In genomic region chr3:139558351-139559170, GRCh38 we compare ENCODE assay signal across 16 cellular contexts. TPM values are rescaled to one million over a fixed set of nuclear protein-coding genes. Genes with fewer than 3 reads are reported as not detected.
DNase-seq lines count a peak whose midpoint lies in the region; ATAC-seq, FAIRE-seq and TF ChIP-seq lines count a peak whose summit lies in the region.
"Had no signal": no experiment of that assay in that cellular context is flagged by ENCODE, and none has a peak within 500 bp of the region (broad histone marks: within the 10 kb centered on the region; RNA-seq: fewer than 3 reads in every experiment).

No MANE protein-coding gene starts in this region.

- CTCF ChIA-PET in HepG2 (lab: Yijun Ruan, JAX; ENCODE audit: low intra/inter-chr PET ratio, low total read pairs) = interaction anchor here (1.3 kb wide), 1 partner anchor 130 kb away, joined by 3 read pairs; no protein-coding TSS in a partner anchor

- H3K27ac ChIP-seq in HepG2 (ENCODE audit: extremely low read length, insufficient read depth, low read length) (no peak overlapping the region), right lobe of liver (no peak overlapping the region), SJCRH30 (peak overlapping the region; percentile 70), transverse colon (no peak overlapping the region)
- H3K27ac ChIP-seq: A549, C4-2B had no signal

- POLR2A ChIA-PET in HepG2 (lab: Yijun Ruan, JAX) = no interaction called here

- no peaks in the 10 kb centered on the region for H4K20me1 ChIP-seq in HepG2 (ENCODE audit: insufficient read depth, low read length)

- H3K4me2 ChIP-seq in HepG2 (ENCODE audit: low read depth, low read length) = no peak overlapping the region
- H3K4me2 ChIP-seq: A549 had no signal

- TF ChIP-seq EP300 in HepG2 (IDR thresholded peaks at IDR 0.05; ENCODE audit: low read depth in 2 of 2, low read length in 2 of 2) = no peak
- TF ChIP-seq EP300 in HepG2 (CRISPR knock-in tag; IDR thresholded peaks at IDR 0.05; ENCODE audit: borderline replicate concordance) = no peak
- no peak for TF ChIP-seq EP300 in transverse colon (IDR thresholded peaks at IDR 0.05; ENCODE audit: low read depth)

- H3K27me3 ChIP-seq in HepG2 (ENCODE audit: control insufficient read depth in 1 of 2, insufficient read depth in 2 of 2, low read length in 2 of 2) (no peaks in the 10 kb centered on the region), right lobe of liver (no peaks in the 10 kb centered on the region), SJCRH30 (no peaks in the 10 kb centered on the region), transverse colon (no peaks in the 10 kb centered on the region)

- H3K4me3 ChIP-seq in HepG2 (replicated peaks in 1 of 3; ENCODE audit: insufficient read depth in 1 of 3, low read depth in 2 of 3, low read length in 3 of 3) (no peak overlapping the region), right lobe of liver (no peak overlapping the region), SJCRH30 (no peak overlapping the region), transverse colon (no peak overlapping the region)
- H3K4me3 ChIP-seq: A549 had no signal

- FAIRE-seq in HepG2 (lab: Jason Lieb, UNC) = no peak
- FAIRE-seq: A549 had no signal

- no peaks in the 10 kb centered on the region for H3K79me2 ChIP-seq in HepG2 (ENCODE audit: insufficient read depth, low read length)

- no TSS peak for BruUV-seq in HepG2 (replicated peaks; lab: Mats Ljungman, UMichigan)

- intact Hi-C loops in HepG2 (cut with micrococcal nuclease; ENCODE audit: unreplicated experiment) = no loop called here
- intact Hi-C loops in right lobe of liver (cut with DNase I) = loop anchor here in 1 of 2 donors (10.0 kb wide), 1 partner anchor 134 kb away; no protein-coding TSS in a partner anchor
- intact Hi-C loops in transverse colon (cut with DNase I; ENCODE audit: low total_unique reads) = no loop called here

- H3K36me3 ChIP-seq in HepG2 (replicated peaks in 1 of 2; ENCODE audit: control insufficient read depth in 1 of 2, insufficient read depth in 2 of 2, low read length in 2 of 2) (no peaks in the 10 kb centered on the region), right lobe of liver (no peaks in the 10 kb centered on the region), SJCRH30 (no peaks in the 10 kb centered on the region), transverse colon (no peaks in the 10 kb centered on the region)

- H3K9me3 ChIP-seq in HepG2 (ENCODE audit: low read length) (no peaks in the 10 kb centered on the region), right lobe of liver (no peaks in the 10 kb centered on the region), SJCRH30 (replicated peaks) (no peaks in the 10 kb centered on the region), transverse colon (no peaks in the 10 kb centered on the region)
- H3K9me3 ChIP-seq: A549, Caco-2 had no signal

- in situ Hi-C loops in HepG2 (cut with HindIII; ENCODE audit: extremely low pct_ligation_motif_present, low pct_unique_long_range_greater_than_20kb) = no loop called here
- in situ Hi-C loops in transverse colon (cut with MboI; ENCODE audit: low pct_ligation_motif_present in 1 of 4, low pct_unique_long_range_greater_than_20kb in 1 of 4, low sequenced_read_pairs in 3 of 4) = loop anchor here in 1 of 4 donors (10.0 kb wide), 1 partner anchor 134 kb away; no protein-coding TSS in a partner anchor

- ATAC-seq in HepG2 (no peak), right lobe of liver (no peak), esophagus mucosa (peak; percentile 58)
- ATAC-seq: A549 had no signal

- H3K4me1 ChIP-seq in HepG2 (ENCODE audit: insufficient read depth, low read length) = no peaks in the 10 kb centered on the region
- no peaks in the 10 kb centered on the region for H3K4me1 ChIP-seq in right lobe of liver
- H3K4me1 ChIP-seq in SJCRH30 = peaks cover 70% of the 10 kb centered on the region
- H3K4me1 ChIP-seq in transverse colon = no peaks in the 10 kb centered on the region
- H3K4me1 ChIP-seq: A549 had no signal

- no peak overlapping the region for H3K9ac ChIP-seq in HepG2 (ENCODE audit: insufficient read depth, low read depth, low read length)

- no peak overlapping the region for H2AFZ ChIP-seq in HepG2 (ENCODE audit: low read length)

- TF ChIP-seq POLR2A in HepG2 (IDR thresholded peaks at IDR 0.05; ENCODE audit: insufficient read depth in 1 of 2, low read depth in 2 of 2, low read length in 2 of 2) (no peak), right lobe of liver (IDR thresholded peaks at IDR 0.05) (no peak), transverse colon (IDR thresholded peaks at IDR 0.05) (no peak)

- WGBS in HepG2 (ENCODE audit: low lambda C conversion rate) = 29% methylated on average over 2 of the region's 2 CpGs
- 28% methylated on average over 2 of the region's 2 CpGs for WGBS in right lobe of liver (ENCODE audit: insufficient coverage, low coverage, low lambda C conversion rate, missing lambda C conversion rate)
- 62 to 78% methylated on average over 2 of the region's 2 CpGs for WGBS in transverse colon (ENCODE audit: low coverage in 1 of 2), 2 donors

- TF ChIP-seq RAD21 in HepG2 (CRISPR knock-in tag; IDR thresholded peaks at IDR 0.05) = no peak

- no peak for DNase-seq in HepG2 (ENCODE audit: low spot score)
- DNase-seq in right lobe of liver = no peak
- DNase-seq in SJCRH30 = peak in 1 of 2 experiments; percentile 31
- no peak for DNase-seq in stimulated activated naive CD4-positive, alpha-beta T cell (lab: John Stamatoyannopoulos, UW)
- DNase-seq in stimulated activated CD4-positive, alpha-beta T cell treated with anti-CD3 and anti-CD28 coated beads, Interleukin-4, amount 100 ng/mL, for 4 hours = no peak
- no peak for DNase-seq in transverse colon
- no peak for DNase-seq in NCI-H2227 (lab: John Stamatoyannopoulos, UW; ENCODE audit: unreplicated experiment)
- DNase-seq: Caco-2; HCEC 1CT; NCI-H1694; NK-92 treated with Interleukin-12 subunit alpha and Interleukin-12 subunit beta, amount 100 ng/mL, for 24 hours; OCI-M1 had no signal

- TF ChIP-seq CTCF in HepG2 (CRISPR knock-in tag; IDR thresholded peaks at IDR 0.05) (no peak), right lobe of liver (IDR thresholded peaks at IDR 0.05) (no peak), transverse colon (IDR thresholded peaks at IDR 0.05) (no peak)

TF ChIP-seq in HepG2, 621 proteins besides CTCF, POLR2A, EP300 and RAD21 (continues in another document):
- peak; percentile 78 for TF ChIP-seq ATF7 (IDR thresholded peaks at IDR 0.05)
- TF ChIP-seq ATF7 (CRISPR knock-in tag; IDR thresholded peaks at IDR 0.05) = no peak
- TF ChIP-seq, protein P1, sequence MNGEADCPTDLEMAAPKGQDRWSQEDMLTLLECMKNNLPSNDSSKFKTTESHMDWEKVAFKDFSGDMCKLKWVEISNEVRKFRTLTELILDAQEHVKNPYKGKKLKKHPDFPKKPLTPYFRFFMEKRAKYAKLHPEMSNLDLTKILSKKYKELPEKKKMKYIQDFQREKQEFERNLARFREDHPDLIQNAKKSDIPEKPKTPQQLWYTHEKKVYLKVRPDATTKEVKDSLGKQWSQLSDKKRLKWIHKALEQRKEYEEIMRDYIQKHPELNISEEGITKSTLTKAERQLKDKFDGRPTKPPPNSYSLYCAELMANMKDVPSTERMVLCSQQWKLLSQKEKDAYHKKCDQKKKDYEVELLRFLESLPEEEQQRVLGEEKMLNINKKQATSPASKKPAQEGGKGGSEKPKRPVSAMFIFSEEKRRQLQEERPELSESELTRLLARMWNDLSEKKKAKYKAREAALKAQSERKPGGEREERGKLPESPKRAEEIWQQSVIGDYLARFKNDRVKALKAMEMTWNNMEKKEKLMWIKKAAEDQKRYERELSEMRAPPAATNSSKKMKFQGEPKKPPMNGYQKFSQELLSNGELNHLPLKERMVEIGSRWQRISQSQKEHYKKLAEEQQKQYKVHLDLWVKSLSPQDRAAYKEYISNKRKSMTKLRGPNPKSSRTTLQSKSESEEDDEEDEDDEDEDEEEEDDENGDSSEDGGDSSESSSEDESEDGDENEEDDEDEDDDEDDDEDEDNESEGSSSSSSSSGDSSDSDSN (CRISPR knock-in tag; IDR thresholded peaks at IDR 0.05) = no peak
- no peak for TF ChIP-seq MED8 (CRISPR knock-in tag; IDR thresholded peaks at IDR 0.05; ENCODE audit: insufficient replicate concordance)
- TF ChIP-seq DR1 (CRISPR knock-in tag; IDR thresholded peaks at IDR 0.05) = no peak
- TF ChIP-seq FOXK1 (CRISPR knock-in tag; IDR thresholded peaks at IDR 0.05; ENCODE audit: borderline replicate concordance, low read depth) = no peak
- TF ChIP-seq HNRNPL (IDR thresholded peaks at IDR 0.05; ENCODE audit: low read depth, low read length) = no peak
- no peak for TF ChIP-seq CCDC6 (CRISPR knock-in tag; IDR thresholded peaks at IDR 0.05)

RNA-seq across cellular contexts. Expression of gene RBP1, which starts 19.0 kb away (rescaled TPM):
- total RNA-seq in HepG2 (2016; rRNA removed; fragmentation: Illumina TruSeq; extraction: Trizol) (6.4 and 8.9 TPM in 2 replicates), right lobe of liver (10 to 100 TPM; 24.1 to 53.1 (median 37.9) TPM), esophagus mucosa (150 TPM), transverse colon (1 to 10 TPM in 2 of 4 donors, not detected in 2; 2.7 to 6.4 TPM)
- 3.8 and 9.5 TPM in 2 replicates for total RNA-seq in HepG2 (2016; cell fraction: cytosol; rRNA removed; fragmentation: Illumina TruSeq; extraction: Trizol; ENCODE audit: low read depth)
- 8.6 and 10.6 TPM in 2 replicates for total RNA-seq in HepG2 (2016; cell fraction: insoluble cytoplasmic fraction; rRNA removed; fragmentation: Illumina TruSeq; extraction: Trizol)
- 5.6 and 7.7 TPM in 2 replicates for total RNA-seq in HepG2 (2016; cell fraction: membrane; rRNA removed; fragmentation: Illumina TruSeq; extraction: Trizol)
- total RNA-seq in HepG2 (2016; cell fraction: nucleus; rRNA removed; fragmentation: Illumina TruSeq; extraction: Trizol) = 3.0 and 4.3 TPM in 2 replicates
- 12.6 and 16.9 TPM in 2 replicates for polyA plus RNA-seq in HepG2 (2011; rRNA removed)
- 19.5 and 23.3 TPM in 2 replicates for polyA plus RNA-seq in HepG2 (2011; cell fraction: cytosol; rRNA removed)
- polyA plus RNA-seq in HepG2 (2011; cell fraction: nucleus; rRNA removed) = 9.2 and 9.7 TPM in 2 replicates
- polyA plus RNA-seq in HepG2 (2012) = 3.9 and 9.2 TPM in 2 replicates
- polyA plus RNA-seq in HepG2 (2016; cell fraction: cytosol; fragmentation: Illumina TruSeq; extraction: Trizol; ENCODE audit: low read depth) = 11.2 and 14.3 TPM in 2 replicates
- 19.1 and 19.5 TPM in 2 replicates for polyA plus RNA-seq in HepG2 (2016; cell fraction: insoluble cytoplasmic fraction; fragmentation: Illumina TruSeq; extraction: Trizol; ENCODE audit: low read depth)
- 9.2 and 11.0 TPM in 2 replicates for polyA plus RNA-seq in HepG2 (2016; cell fraction: membrane; fragmentation: Illumina TruSeq; extraction: Trizol; ENCODE audit: low read depth)
- 9.2 and 17.6 TPM in 2 replicates for polyA plus RNA-seq in HepG2 (2016; cell fraction: nucleus; fragmentation: Illumina TruSeq; extraction: Trizol; ENCODE audit: insufficient read depth, low read depth)
- polyA minus RNA-seq in HepG2 (2011; rRNA and poly(A)+ RNA removed; ENCODE audit: low replicate concordance) = 12.3 TPM in 1 of 2 replicates, not detected in the other
- 1.9 and 4.5 TPM in 2 replicates for polyA minus RNA-seq in HepG2 (2011; cell fraction: cytosol; rRNA and poly(A)+ RNA removed)
- polyA minus RNA-seq in HepG2 (2011; cell fraction: nucleus; rRNA and poly(A)+ RNA removed) = 3.9 and 6.0 TPM in 2 replicates
- 839 and 902 TPM in 2 replicates for total RNA-seq in SJCRH30 (2014; rRNA removed; shearing (Covaris generic))
- polyA plus RNA-seq: IgD-negative memory B cell had no signal
